14 cellular contexts compared by ENCODE assay signal in the genomic region with DNA sequence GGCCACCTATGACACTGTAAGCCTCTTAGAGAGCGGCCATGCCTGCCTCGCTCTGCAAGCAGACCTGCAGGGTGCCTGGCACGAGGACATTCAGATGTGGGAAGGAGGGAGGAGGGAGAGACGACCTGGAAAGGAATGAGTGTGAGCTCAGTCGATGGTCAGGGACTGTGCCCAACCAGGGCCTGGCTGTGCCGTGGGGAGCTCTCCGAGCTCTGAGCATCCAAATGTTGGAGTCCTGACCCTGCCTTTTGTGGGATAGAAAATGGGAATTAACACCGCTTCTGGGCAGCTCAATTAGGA. TPM values are rescaled to one million over a fixed set of nuclear protein-coding genes. Genes with fewer than 3 reads are reported as not detected.
A peak's percentile ranks its signal among the peaks of the same experiment; 100 is the strongest.
DNase-seq lines count a peak whose midpoint lies in the region; ATAC-seq, FAIRE-seq and TF ChIP-seq lines count a peak whose summit lies in the region.
"Had no signal": no experiment of that assay in that cellular context is flagged by ENCODE, and none has a peak within 500 bp of the region (broad histone marks: within the 10 kb centered on the region; RNA-seq: fewer than 3 reads in every experiment).

No MANE protein-coding gene starts in this region.

- H3K27me3 Mint-ChIP-seq in Calu3 (ENCODE audit: unreplicated experiment) = no peaks in the 10 kb centered on the region
- H3K27me3 Mint-ChIP-seq in progenitor cell of endocrine pancreas = no peaks in the 10 kb centered on the region

- CTCF ChIA-PET in Calu3 (lab: Charles Lee) = interaction anchor here (0.6 kb wide), 1 partner anchor 10 kb away, joined by 4 read pairs; no protein-coding TSS in a partner anchor

- H3K27ac ChIP-seq in epithelial cell of prostate = peak overlapping the region; percentile 78

- intact Hi-C loops in Calu3 (cut with micrococcal nuclease; ENCODE audit: unreplicated experiment) = no loop called here

- DNase-seq in Calu3 = no peak
- peak; percentile 29 for DNase-seq in RCC 7860 (ENCODE audit: low spot score)
- no peak for DNase-seq in epithelial cell of prostate (ENCODE audit: low read depth, low spot score)
- DNase-seq in progenitor cell of endocrine pancreas (ENCODE audit: low spot score, unreplicated experiment) = no peak
- DNase-seq: activated naive CD4-positive, alpha-beta T cell treated with anti-CD3 and anti-CD28 coated beads, Interleukin-2, amount 50 U/mL, for 16 hours; NCI-H1092 treated with DMSO at 0.1 percent for 48 hours; NCI-H345; stimulated activated CD4-positive, alpha-beta T cell treated with anti-CD3 and anti-CD28 coated beads, Interleukin-2, amount 100 ng/mL, for 48 hours had no signal

- ATAC-seq in GM18909 (IDR thresholded peaks at IDR 0.05; ENCODE audit: poor library complexity, unreplicated experiment) = no peak
- ATAC-seq in HG03432 (IDR thresholded peaks at IDR 0.05; ENCODE audit: unreplicated experiment) = no peak
- ATAC-seq in HG03571 (IDR thresholded peaks at IDR 0.05; ENCODE audit: unreplicated experiment) = no peak
- no peak for ATAC-seq in GM19324 (IDR thresholded peaks at IDR 0.05; ENCODE audit: low FRiP score, unreplicated experiment)
- ATAC-seq: stimulated activated memory B cell treated with anti-CD40 and anti-IgM and Interleukin-4, amounts not matched to agents 10 μg/mL and 1 μg/mL and 100 μg/mL, for 72 hours had no signal

- H3K9me3 Mint-ChIP-seq in Calu3 (ENCODE audit: low read depth, unreplicated experiment) (no peaks in the 10 kb centered on the region), progenitor cell of endocrine pancreas (ENCODE audit: low read depth) (no peaks in the 10 kb centered on the region)

- H3K4me1 Mint-ChIP-seq in Calu3 (ENCODE audit: low read depth, unreplicated experiment) (peaks cover 19% of the 10 kb centered on the region), progenitor cell of endocrine pancreas (ENCODE audit: low read depth) (peaks cover 17% of the 10 kb centered on the region)

- peaks cover 58% of the 10 kb centered on the region for H3K36me3 Mint-ChIP-seq in Calu3 (ENCODE audit: insufficient read depth, unreplicated experiment)
- peaks cover 4% of the 10 kb centered on the region for H3K36me3 Mint-ChIP-seq in progenitor cell of endocrine pancreas (ENCODE audit: insufficient read depth)

- no peak for FAIRE-seq in RCC 7860 (lab: Jason Lieb, UNC)
- FAIRE-seq: TTC549 had no signal

- peak overlapping the region; percentile 99 for H3K27ac Mint-ChIP-seq in Calu3 (ENCODE audit: unreplicated experiment)
- peak overlapping the region; percentile 66 for H3K27ac Mint-ChIP-seq in progenitor cell of endocrine pancreas
- H3K27ac Mint-ChIP-seq: stimulated activated memory B cell treated with anti-CD40 and anti-IgM and Interleukin-4, amounts not matched to agents 10 μg/mL and 1 μg/mL and 100 μg/mL, for 72 hours had no signal

- H3K4me3 Mint-ChIP-seq in Calu3 (ENCODE audit: low read depth, unreplicated experiment) (peak overlapping the region; percentile 54), progenitor cell of endocrine pancreas (ENCODE audit: low read depth) (no peak overlapping the region)
- H3K4me3 Mint-ChIP-seq: stimulated activated memory B cell treated with anti-CD40 and anti-IgM and Interleukin-4, amounts not matched to agents 10 μg/mL and 1 μg/mL and 100 μg/mL, for 72 hours had no signal

- TF ChIP-seq CTCF in Calu3 (IDR thresholded peaks at IDR 0.05; ENCODE audit: unreplicated experiment) (no peak), progenitor cell of endocrine pancreas (IDR thresholded peaks at IDR 0.05; ENCODE audit: unreplicated experiment) (no peak)

- no TSS peak for BruUV-seq in Calu3 (replicated peaks; lab: Mats Ljungman, UMichigan)

RNA-seq across cellular contexts. Expression of a gene that starts 7.3 kb away (rescaled TPM):
- total RNA-seq in Calu3 (2022) = 105 and 116 TPM in 2 replicates
- 42.0 and 42.6 TPM in 2 replicates for total RNA-seq in progenitor cell of endocrine pancreas

RNA-seq across cellular contexts. Expression of a gene that starts 20.6 kb away (rescaled TPM):
- total RNA-seq in Calu3 (2022) (37.2 and 49.4 TPM in 2 replicates), progenitor cell of endocrine pancreas (30.9 and 32.6 TPM in 2 replicates)

RNA-seq across cellular contexts. Expression of a gene that starts 49.9 kb away (rescaled TPM):
- total RNA-seq in Calu3 (2022) (202 and 214 TPM in 2 replicates), progenitor cell of endocrine pancreas (56.1 and 57.6 TPM in 2 replicates)
